ENCODE assay signal across 8 cellular contexts in the genomic region with DNA sequence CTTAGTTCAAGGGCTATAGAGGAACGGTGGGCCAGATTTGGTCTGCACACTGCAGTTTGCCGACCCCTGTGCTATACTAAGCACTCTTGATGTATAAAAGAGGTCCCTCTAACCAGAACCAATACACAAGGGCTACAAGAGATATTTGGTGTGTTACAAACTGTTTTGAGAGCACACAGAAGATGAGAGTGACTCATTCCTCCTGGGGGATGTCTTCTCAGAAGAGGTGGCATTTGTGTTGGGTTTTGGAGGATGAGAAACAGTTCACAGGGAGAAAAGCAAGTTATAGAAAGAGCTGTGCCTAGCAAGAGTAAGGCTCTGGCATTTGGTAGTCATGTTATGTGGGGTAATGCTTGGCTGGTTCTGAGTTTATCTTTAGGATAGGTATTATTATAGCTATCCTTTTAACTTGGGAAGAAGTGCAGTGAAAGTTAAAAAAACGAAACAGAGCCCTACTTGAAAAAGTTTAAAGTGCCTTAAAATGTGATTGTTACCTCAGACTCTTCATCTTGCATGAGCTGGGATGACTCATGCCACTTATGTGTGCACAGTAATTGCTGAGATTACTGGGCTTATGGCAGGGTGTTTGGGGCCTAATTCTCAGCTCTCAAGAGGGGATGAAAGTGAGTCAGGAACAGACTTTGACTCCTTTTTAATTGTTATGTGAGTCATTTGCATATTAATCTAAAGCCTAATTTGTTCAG.
DNase-seq lines count a peak whose midpoint lies in the region; ATAC-seq and TF ChIP-seq lines count a peak whose summit lies in the region.

No MANE protein-coding gene starts in this region.

- H3K36me3 Mint-ChIP-seq in HFFc6 (ENCODE audit: low read depth) = no peaks in the 10 kb centered on the region
- no peaks in the 10 kb centered on the region for H3K36me3 Mint-ChIP-seq in activated B cell treated with CpG ODN at 0.5 μM for 24 hours (ENCODE audit: low read depth)

- DNase-seq in COLO829 (ENCODE audit: low spot score) (peak; percentile 23), HFFc6 (peak; percentile 4), activated B cell treated with CpG ODN at 0.5 μM for 24 hours (no peak), lung (ENCODE audit: low spot score) (peak; percentile 40), SKM-1 (lab: John Stamatoyannopoulos, UW; ENCODE audit: unreplicated experiment) (no peak), Right ventricle myocardium superior (no peak)

- POLR2A ChIA-PET in activated B cell treated with CpG ODN at 0.5 μM for 24 hours (lab: Charles Lee) = interaction anchor here (0.9 to 1.6 kb wide), 4 partner anchors 11 to 27 kb away, joined by 3 to 4 read pairs (median 3); no protein-coding TSS in a partner anchor

- peaks cover 1% of the 10 kb centered on the region for H3K27me3 Mint-ChIP-seq in HFFc6 (ENCODE audit: insufficient read depth)
- no peaks in the 10 kb centered on the region for H3K27me3 Mint-ChIP-seq in activated B cell treated with CpG ODN at 0.5 μM for 24 hours

- peaks cover 0 to 2% of the 10 kb centered on the region in 2 donors for H3K4me1 ChIP-seq in lung (ENCODE audit: control insufficient read depth in 2 of 2, insufficient read depth in 2 of 2, low read length in 2 of 2)

- CTCF ChIA-PET in activated B cell treated with CpG ODN at 0.5 μM for 24 hours (lab: Charles Lee) = interaction anchor here (1.4 kb wide), 1 partner anchor 25 kb away, joined by 3 read pairs; no protein-coding TSS in a partner anchor

- H3K27me3 ChIP-seq in lung (ENCODE audit: control insufficient read depth, insufficient read depth) = no peaks in the 10 kb centered on the region

- intact Hi-C loops in activated B cell treated with CpG ODN at 0.5 μM for 24 hours (cut with micrococcal nuclease) = loop anchor here (1.0 to 2.0 kb wide), 3 partner anchors 25 to 186 kb away; no protein-coding TSS in a partner anchor
- intact Hi-C loops in Right ventricle myocardium superior (cut with DNase I) = no loop called here

- H3K9me3 ChIP-seq in lung (ENCODE audit: control insufficient read depth in 2 of 2, insufficient read depth in 1 of 2, low read length in 1 of 2) = no peaks in the 10 kb centered on the region

- TF ChIP-seq CTCF in HFFc6 (IDR thresholded peaks at IDR 0.05) (no peak), activated B cell treated with CpG ODN at 0.5 μM for 24 hours (IDR thresholded peaks at IDR 0.05) (no peak), lung (IDR thresholded peaks at IDR 0.05; ENCODE audit: control extremely low read depth, extremely low read depth) (no peak)

- 64 to 89% methylated on average over 3 of the region's 3 CpGs for WGBS in lung, 2 donors

- H3K27ac Mint-ChIP-seq in HFFc6 (peak overlapping the region; percentile 12; the same call in 1 of the 2 replicates), activated B cell treated with CpG ODN at 0.5 μM for 24 hours (peak overlapping the region; percentile 54)

- peak; percentile 81 for ATAC-seq in activated B cell treated with CpG ODN at 0.5 μM for 24 hours (ENCODE audit: low read depth)
- ATAC-seq in lung (ENCODE audit: insufficient read depth, low FRiP score) = peak; percentile 55
- ATAC-seq in Right ventricle myocardium superior (ENCODE audit: poor library complexity) = no peak
- ATAC-seq in HG03469 (IDR thresholded peaks at IDR 0.05; ENCODE audit: unreplicated experiment) = no peak
- no peak for ATAC-seq in HG03097 (IDR thresholded peaks at IDR 0.05; ENCODE audit: low FRiP score, unreplicated experiment)

- H3K4me1 Mint-ChIP-seq in HFFc6 (ENCODE audit: low read depth) (peaks cover 16% of the 10 kb centered on the region), activated B cell treated with CpG ODN at 0.5 μM for 24 hours (peaks cover 20% of the 10 kb centered on the region)

- no peak overlapping the region for H3K4me3 Mint-ChIP-seq in HFFc6
- H3K4me3 Mint-ChIP-seq in activated B cell treated with CpG ODN at 0.5 μM for 24 hours = peak overlapping the region; percentile 22

- no peak overlapping the region for H3K27ac ChIP-seq in lung (ENCODE audit: low read depth in 1 of 2, low read length in 1 of 2)

- H3K4me3 ChIP-seq in lung = no peak overlapping the region

- H3K9me3 Mint-ChIP-seq in HFFc6 (no peaks in the 10 kb centered on the region), activated B cell treated with CpG ODN at 0.5 μM for 24 hours (no peaks in the 10 kb centered on the region)

- no peaks in the 10 kb centered on the region for H3K36me3 ChIP-seq in lung (ENCODE audit: control insufficient read depth in 2 of 2, insufficient read depth in 2 of 2, low read length in 2 of 2)

Comparison
In these comparisons a context has a peak if more than half of its experiments do, and no peak if none do; other contexts are left out.
1. DNase-seq: peak in COLO829 (single experiment), HFFc6 (single experiment) and lung (single experiment); none in activated B cell treated with CpG ODN at 0.5 μM for 24 hours (single experiment), SKM-1 (single experiment) and Right ventricle myocardium superior (single experiment).
2. ATAC-seq: peak in activated B cell treated with CpG ODN at 0.5 μM for 24 hours (single experiment) and lung (single experiment); none in Right ventricle myocardium superior (single experiment), HG03469 (single experiment) and HG03097 (single experiment).